Comparison of ENCODE assay signal across 21 cellular contexts in the genomic region with DNA sequence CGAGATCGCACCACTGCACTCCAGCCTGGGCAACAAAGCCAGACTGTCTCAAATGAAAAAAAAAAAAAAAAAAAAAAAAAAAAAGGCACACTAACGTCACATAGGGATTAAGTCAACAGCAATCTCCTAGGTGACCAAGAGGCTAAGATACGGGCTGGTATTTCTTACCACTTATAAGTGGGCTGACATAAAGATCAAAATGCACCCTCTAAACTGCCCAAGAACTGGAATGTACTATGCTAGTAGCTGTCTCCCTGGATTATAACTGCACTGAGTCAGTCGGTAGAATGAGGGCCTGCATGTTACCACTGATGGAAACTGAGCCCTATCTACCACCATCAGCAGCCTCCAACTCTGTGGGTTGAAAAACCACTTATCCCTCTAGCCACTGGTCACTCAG.
"Had no signal": no experiment of that assay in that cellular context is flagged by ENCODE, and none has a peak within 500 bp of the region (broad histone marks: within the 10 kb centered on the region; RNA-seq: fewer than 3 reads in every experiment).

No MANE protein-coding gene starts in this region.

- ATAC-seq: activated CD4-positive, CD25-positive, alpha-beta regulatory T cell treated with anti-CD3 and anti-CD28 coated beads, Interleukin-2, amount 50 U/mL, for 24 hours; activated T-cell treated with anti-CD3 and anti-CD28 coated beads, Interleukin-2, amount 50 U/mL, for 72 hours; left colon; naive thymus-derived CD8-positive, alpha-beta T cell; stimulated activated naive CD8-positive, alpha-beta T cell treated with anti-CD3 and anti-CD28 coated beads, Interleukin-15, Interleukin-2, amounts not matched to agents 100 U/mL and 50 U/mL, for 24 hours had no signal

- H3K27ac ChIP-seq: tibial artery had no signal

- H3K27me3 Mint-ChIP-seq: activated CD4-positive, alpha-beta memory T cell treated with anti-CD3 and anti-CD28 coated beads, Interleukin-2, amount 10 ng/mL, durations not matched to agents 7 days and 5 days; activated CD4-positive, alpha-beta T cell treated with anti-CD3 and anti-CD28 coated beads, Interleukin-2, amount 10 ng/mL, durations not matched to agents 24 days and 14 days; activated naive CD8-positive, alpha-beta T cell treated with anti-CD3 and anti-CD28 coated beads, Interleukin-2, amount 10 ng/mL, durations not matched to agents 7 days and 5 days; naive thymus-derived CD8-positive, alpha-beta T cell; progenitor cell of endocrine pancreas had no signal

- DNase-seq: activated CD4-positive, alpha-beta memory T cell treated with anti-CD3 and anti-CD28 coated beads, Interleukin-2, amount 10 ng/mL, durations not matched to agents 7 days and 5 days; activated CD4-positive, alpha-beta T cell treated with anti-CD3 and anti-CD28 coated beads, Interleukin-2, amount 10 ng/mL, durations not matched to agents 24 days and 14 days; activated effector memory CD4-positive, alpha-beta T cell treated with Interleukin-2 at 50 U/mL for 16 hours; activated naive CD4-positive, alpha-beta T cell treated with anti-CD3 and anti-CD28 coated beads for 36 hours; activated naive CD8-positive, alpha-beta T cell treated with anti-CD3 and anti-CD28 coated beads, Interleukin-2, amount 10 ng/mL, durations not matched to agents 7 days and 5 days; activated T-cell treated with anti-CD3 and anti-CD28 coated beads, Interleukin-2, amount 50 U/mL, for 72 hours; dermis blood vessel endothelial cell; effector CD8-positive, alpha-beta T cell; head of caudate nucleus; islet precursor cell; left colon; naive thymus-derived CD8-positive, alpha-beta T cell; right cardiac atrium; stimulated activated CD4-positive, alpha-beta T cell treated with anti-CD3 and anti-CD28 coated beads, Interleukin-12 subunit alpha, Interleukin-12 subunit beta, amount 100 ng/mL, for 4 hours; stimulated activated CD4-positive, alpha-beta T cell treated with anti-CD3 and anti-CD28 coated beads, Interleukin-4, amount 100 ng/mL, for 4 hours; stimulated activated naive CD8-positive, alpha-beta T cell treated with anti-CD3 and anti-CD28 coated beads, Interleukin-15, Interleukin-2, amounts not matched to agents 100 U/mL and 50 U/mL, for 24 hours; SW 1271; T-helper 2 cell; tibial artery had no signal

- H3K4me3 ChIP-seq: tibial artery had no signal

- H3K9me3 Mint-ChIP-seq: activated CD4-positive, alpha-beta memory T cell treated with anti-CD3 and anti-CD28 coated beads, Interleukin-2, amount 10 ng/mL, durations not matched to agents 7 days and 5 days; activated CD4-positive, alpha-beta T cell treated with anti-CD3 and anti-CD28 coated beads, Interleukin-2, amount 10 ng/mL, durations not matched to agents 24 days and 14 days; activated naive CD4-positive, alpha-beta T cell treated with anti-CD3 and anti-CD28 coated beads for 36 hours; activated naive CD8-positive, alpha-beta T cell treated with anti-CD3 and anti-CD28 coated beads, Interleukin-2, amount 10 ng/mL, durations not matched to agents 7 days and 5 days; activated T-cell treated with anti-CD3 and anti-CD28 coated beads, Interleukin-2, amount 50 U/mL, for 72 hours; naive thymus-derived CD8-positive, alpha-beta T cell had no signal

- H3K4me3 Mint-ChIP-seq: activated CD4-positive, alpha-beta memory T cell treated with anti-CD3 and anti-CD28 coated beads, Interleukin-2, amount 10 ng/mL, durations not matched to agents 7 days and 5 days; activated CD4-positive, alpha-beta T cell treated with anti-CD3 and anti-CD28 coated beads, Interleukin-2, amount 10 ng/mL, durations not matched to agents 24 days and 14 days; activated naive CD4-positive, alpha-beta T cell treated with anti-CD3 and anti-CD28 coated beads for 36 hours; activated naive CD8-positive, alpha-beta T cell treated with anti-CD3 and anti-CD28 coated beads, Interleukin-2, amount 10 ng/mL, durations not matched to agents 7 days and 5 days; activated T-cell treated with anti-CD3 and anti-CD28 coated beads, Interleukin-2, amount 50 U/mL, for 72 hours; naive thymus-derived CD8-positive, alpha-beta T cell had no signal

- H3K9me3 ChIP-seq: tibial artery had no signal

- H3K27me3 ChIP-seq: tibial artery had no signal

- H3K27ac Mint-ChIP-seq: activated CD4-positive, alpha-beta memory T cell treated with anti-CD3 and anti-CD28 coated beads, Interleukin-2, amount 10 ng/mL, durations not matched to agents 7 days and 5 days; activated CD4-positive, alpha-beta T cell treated with anti-CD3 and anti-CD28 coated beads, Interleukin-2, amount 10 ng/mL, durations not matched to agents 24 days and 14 days; activated naive CD4-positive, alpha-beta T cell treated with anti-CD3 and anti-CD28 coated beads for 36 hours; activated naive CD8-positive, alpha-beta T cell treated with anti-CD3 and anti-CD28 coated beads, Interleukin-2, amount 10 ng/mL, durations not matched to agents 7 days and 5 days; activated T-cell treated with anti-CD3 and anti-CD28 coated beads, Interleukin-2, amount 50 U/mL, for 72 hours; progenitor cell of endocrine pancreas had no signal
